In the genomic region with DNA sequence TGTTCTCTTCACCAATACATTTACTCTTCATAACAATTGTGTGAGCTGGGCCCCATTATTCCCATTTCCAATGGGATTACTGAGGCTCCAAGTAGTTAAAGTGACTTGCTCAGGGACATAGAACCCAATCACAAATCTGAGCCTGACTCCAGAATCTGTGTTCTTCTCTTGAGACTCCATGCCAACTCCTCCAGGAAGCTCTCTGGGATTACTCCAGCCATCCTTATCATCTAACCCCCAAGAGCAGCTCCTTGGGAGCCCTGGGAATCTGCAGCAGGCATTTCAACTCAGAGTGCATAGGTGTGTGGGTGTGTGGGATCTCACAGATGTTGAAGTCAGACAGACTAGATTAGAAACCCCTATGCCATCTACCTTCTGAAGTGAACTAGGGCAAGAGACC, we compare ENCODE assay signal across 25 cellular contexts.
"Had no signal": no experiment of that assay in that cellular context is flagged by ENCODE, and none has a peak within 500 bp of the region (broad histone marks: within the 10 kb centered on the region; RNA-seq: fewer than 3 reads in every experiment).

No MANE protein-coding gene starts in this region.

- H3K4me2 ChIP-seq: hepatocyte had no signal

- ATAC-seq: natural killer cell; right cardiac atrium; sciatic nerve; stimulated activated naive CD8-positive, alpha-beta T cell treated with anti-CD3 and anti-CD28 coated beads, Interleukin-15, amount 100 ng/mL, for 72 hours had no signal

- H3K36me3 Mint-ChIP-seq: mesothelial cell of epicardium, naive B cell, natural killer cell had no signal

- H3K4me1 Mint-ChIP-seq: natural killer cell; stimulated activated naive CD8-positive, alpha-beta T cell treated with anti-CD3 and anti-CD28 coated beads, Interleukin-15, amount 100 ng/mL, for 72 hours had no signal

- H2AFZ ChIP-seq: hepatocyte had no signal

- H3K27ac Mint-ChIP-seq: mesothelial cell of epicardium; natural killer cell; nephron progenitor cell; stimulated activated naive CD8-positive, alpha-beta T cell treated with anti-CD3 and anti-CD28 coated beads, Interleukin-15, amount 100 ng/mL, for 72 hours had no signal

- H3K27me3 ChIP-seq: hepatocyte, ovary, testis, thyroid gland, uterus had no signal

- H3K4me3 ChIP-seq: hepatocyte, left ventricle myocardium inferior, lung, ovary, prostate gland, skin epidermis, testis, thyroid gland, uterus had no signal

- H3K36me3 ChIP-seq: left ventricle myocardium inferior, ovary, prostate gland, thyroid gland, uterus had no signal

- H3K27ac ChIP-seq: hepatocyte, left ventricle myocardium inferior, ovary, prostate gland, skin epidermis, testis, thyroid gland, uterus had no signal

- DNase-seq: islet precursor cell; left ventricle myocardium inferior; naive B cell; natural killer cell; nephron progenitor cell; ovary; retina; right cardiac atrium; stimulated activated CD4-positive, alpha-beta T cell treated with anti-CD3 and anti-CD28 coated beads, Interleukin-12 subunit alpha, Interleukin-12 subunit beta, amount 100 ng/mL, for 4 hours; stimulated activated CD4-positive, alpha-beta T cell treated with anti-CD3 and anti-CD28 coated beads, Interleukin-15, amount 100 ng/mL, for 24 hours; stimulated activated CD4-positive, alpha-beta T cell treated with anti-CD3 and anti-CD28 coated beads, Interleukin-2, amount 100 ng/mL, for 24 hours; stimulated activated CD4-positive, alpha-beta T cell treated with anti-CD3 and anti-CD28 coated beads, Interleukin-4, amount 100 ng/mL, for 1 hour; stimulated activated naive CD4-positive, alpha-beta T cell treated with Interleukin-2 at 50 U/mL for 16 hours; stimulated activated naive CD8-positive, alpha-beta T cell treated with anti-CD3 and anti-CD28 coated beads, Interleukin-15, amount 100 ng/mL, for 72 hours; substantia nigra; testis; thyroid gland; trophoblast cell; uterus had no signal

- H3K9me3 Mint-ChIP-seq: naive B cell; natural killer cell; stimulated activated naive CD8-positive, alpha-beta T cell treated with anti-CD3 and anti-CD28 coated beads, Interleukin-15, amount 100 ng/mL, for 72 hours had no signal

- H3K9me3 ChIP-seq: left ventricle myocardium inferior, ovary, prostate gland, testis, thyroid gland, uterus had no signal

- H3K4me1 ChIP-seq: left ventricle myocardium inferior, prostate gland, testis, uterus had no signal

- H3K4me3 Mint-ChIP-seq: mesothelial cell of epicardium; natural killer cell; nephron progenitor cell; stimulated activated naive CD8-positive, alpha-beta T cell treated with anti-CD3 and anti-CD28 coated beads, Interleukin-15, amount 100 ng/mL, for 72 hours had no signal

- H3K79me2 ChIP-seq: hepatocyte had no signal
